Comparison of ENCODE assay signal across 1 cellular context in the genomic region with DNA sequence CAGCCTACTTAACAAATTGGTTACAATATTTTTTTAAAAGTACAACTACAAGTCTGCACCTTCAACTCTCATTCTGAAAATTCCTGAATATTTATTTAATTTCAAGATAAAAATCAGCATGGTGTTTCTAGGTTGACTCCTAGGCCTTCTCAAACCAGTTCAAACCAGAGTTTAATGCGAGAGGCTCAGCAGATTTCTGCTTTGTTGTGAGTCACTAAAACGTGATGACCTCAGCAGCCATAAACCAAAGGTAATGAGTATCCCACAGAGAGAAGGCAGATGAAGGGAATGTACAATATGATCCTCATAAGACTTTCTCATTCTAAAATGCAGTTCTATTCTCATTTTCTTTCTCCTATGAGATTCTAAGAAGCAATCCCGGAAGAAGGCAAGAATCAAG.
TF ChIP-seq lines count a peak whose summit lies in the region.

No MANE protein-coding gene starts in this region.

TF ChIP-seq in IMR-90, 13 proteins besides CTCF, POLR2A, EP300 and RAD21 (continued from another document):
- no peak for TF ChIP-seq USF2 (IDR thresholded peaks at IDR 0.05; ENCODE audit: low read depth, low read length)
- TF ChIP-seq BHLHE40 (IDR thresholded peaks at IDR 0.05; ENCODE audit: low read depth, low read length), result peak; percentile 95
- TF ChIP-seq CEBPB (IDR thresholded peaks at IDR 0.05; ENCODE audit: low read depth, low read length), result no peak
- TF ChIP-seq FOS (IDR thresholded peaks at IDR 0.05; ENCODE audit: low read depth, low read length), result peak; percentile 39; the same call in 1 of the 2 replicates
- no peak for TF ChIP-seq SMC3 (IDR thresholded peaks at IDR 0.05; ENCODE audit: low read depth, low read length)
- TF ChIP-seq RCOR1 (IDR thresholded peaks at IDR 0.05; ENCODE audit: insufficient replicate concordance, low read length), result no peak
- peak; percentile 57; the same call in 1 of the 2 replicates for TF ChIP-seq RFX5 (IDR thresholded peaks at IDR 0.05; ENCODE audit: low read depth, low read length)
- no peak for TF ChIP-seq NFE2L2 (IDR thresholded peaks at IDR 0.05; ENCODE audit: low read depth, low read length)
- TF ChIP-seq MAFK (IDR thresholded peaks at IDR 0.05; ENCODE audit: low read depth, low read length), result peak; percentile 93
- no peak for TF ChIP-seq CHD1 (IDR thresholded peaks at IDR 0.05; ENCODE audit: low read depth, low read length)
- no peak for TF ChIP-seq MAZ (IDR thresholded peaks at IDR 0.05; ENCODE audit: borderline replicate concordance, low read depth, low read length)
